13 cellular contexts compared by ENCODE assay signal in the genomic region with DNA sequence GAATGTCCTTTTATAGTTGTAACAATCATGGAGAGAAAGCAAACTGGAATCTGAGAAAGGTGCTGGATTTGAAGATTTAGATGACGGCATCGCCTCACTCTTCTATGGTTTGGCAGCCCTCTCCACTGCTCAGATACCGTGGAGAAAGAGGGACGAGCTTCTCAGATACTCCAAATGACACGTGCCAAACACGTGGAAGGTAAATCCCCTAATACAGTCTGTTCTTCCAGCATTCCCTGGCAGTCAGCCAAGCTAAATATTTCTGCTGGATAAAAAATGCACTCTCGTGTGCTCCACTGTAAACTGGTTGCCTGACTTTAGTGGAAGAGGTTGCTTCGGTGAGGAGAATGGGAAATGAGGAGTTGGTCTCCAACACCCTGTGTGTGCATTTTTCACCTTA. TPM values are rescaled to one million over a fixed set of nuclear protein-coding genes. Genes with fewer than 3 reads are reported as not detected.
A peak's percentile ranks its signal among the peaks of the same experiment; 100 is the strongest.
DNase-seq lines count a peak whose midpoint lies in the region; ATAC-seq and TF ChIP-seq lines count a peak whose summit lies in the region.
"Had no signal": no experiment of that assay in that cellular context is flagged by ENCODE, and none has a peak within 500 bp of the region (broad histone marks: within the 10 kb centered on the region; RNA-seq: fewer than 3 reads in every experiment).

No MANE protein-coding gene starts in this region.

- H3K4me2 ChIP-seq in OCI-LY7 (ENCODE audit: low read length) (no peak overlapping the region), fibroblast of lung (ENCODE audit: extremely low read depth, insufficient read depth, low read length) (no peak overlapping the region)

- no peaks in the 10 kb centered on the region for H3K27me3 ChIP-seq in fibroblast of lung (ENCODE audit: control insufficient read depth, insufficient read depth, low read length)
- H3K27me3 ChIP-seq: neutrophil had no signal

- H3K27ac ChIP-seq in OCI-LY7 (ENCODE audit: low read depth, low read length, poor library complexity, severe bottlenecking), result no peak overlapping the region
- no peak overlapping the region for H3K27ac ChIP-seq in fibroblast of lung (ENCODE audit: insufficient read depth, low read length)
- H3K27ac ChIP-seq: neutrophil had no signal

- H3K36me3 ChIP-seq in OCI-LY7 (ENCODE audit: insufficient read depth, low read length), result no peaks in the 10 kb centered on the region
- H3K36me3 ChIP-seq in fibroblast of lung (ENCODE audit: control insufficient read depth, insufficient read depth, low read length), result no peaks in the 10 kb centered on the region
- H3K36me3 ChIP-seq: neutrophil had no signal

- H3K79me2 ChIP-seq in OCI-LY7 (ENCODE audit: insufficient read depth, low read depth, low read length) (no peaks in the 10 kb centered on the region), fibroblast of lung (ENCODE audit: control insufficient read depth, insufficient read depth, low read length) (no peaks in the 10 kb centered on the region)

- TF ChIP-seq CTCF in OCI-LY7 (conservative IDR thresholded peaks at IDR 0.05; ENCODE audit: low read length) (no peak), fibroblast of lung (conservative IDR thresholded peaks at IDR 0.05 in 1 of 2, IDR thresholded peaks at IDR 0.05 in 1 of 2; ENCODE audit: low read depth in 1 of 2, low read length in 2 of 2) (no peak)

- DNase-seq in left cardiac atrium (no peak), Right ventricle myocardium superior (no peak), OCI-LY7 (ENCODE audit: low spot score) (no peak), fibroblast of lung (ENCODE audit: low read depth in 2 of 2) (peak; percentile 85 to 89), NOMO-1 (lab: John Stamatoyannopoulos, UW; ENCODE audit: unreplicated experiment in 2 of 2) (no peak)
- no peak for DNase-seq in activated naive CD4-positive, alpha-beta T cell treated with anti-CD3 and anti-CD28 coated beads, Interleukin-2, amount 10 ng/mL, durations not matched to agents 7 days and 5 days
- DNase-seq: activated CD4-positive, CD25-positive, alpha-beta regulatory T cell; endodermal cell had no signal

- no peaks in the 10 kb centered on the region for H3K9me2 ChIP-seq in OCI-LY7 (ENCODE audit: insufficient read depth, low read length)

- H3K27ac Mint-ChIP-seq in activated naive CD4-positive, alpha-beta T cell treated with anti-CD3 and anti-CD28 coated beads, Interleukin-2, amount 10 ng/mL, durations not matched to agents 7 days and 5 days, result no peak overlapping the region
- H3K27ac Mint-ChIP-seq: B cell, endodermal cell, IgD-negative memory B cell had no signal

- no peaks in the 10 kb centered on the region for H3K4me1 Mint-ChIP-seq in activated naive CD4-positive, alpha-beta T cell treated with anti-CD3 and anti-CD28 coated beads, Interleukin-2, amount 10 ng/mL, durations not matched to agents 7 days and 5 days

- H3K4me1 ChIP-seq in OCI-LY7 (ENCODE audit: insufficient read depth, low read length, poor library complexity, severe bottlenecking), result peaks cover 12% of the 10 kb centered on the region
- peaks cover 4% of the 10 kb centered on the region for H3K4me1 ChIP-seq in fibroblast of lung (ENCODE audit: control insufficient read depth, extremely low read depth, insufficient read depth, low read length)

- H3K9me3 Mint-ChIP-seq in activated naive CD4-positive, alpha-beta T cell treated with anti-CD3 and anti-CD28 coated beads, Interleukin-2, amount 10 ng/mL, durations not matched to agents 7 days and 5 days, result no peaks in the 10 kb centered on the region
- H3K9me3 Mint-ChIP-seq: endodermal cell, IgD-negative memory B cell had no signal

- H3K9me3 ChIP-seq in OCI-LY7 (ENCODE audit: low read length) (no peaks in the 10 kb centered on the region), fibroblast of lung (ENCODE audit: control insufficient read depth, insufficient read depth, low read depth, low read length) (no peaks in the 10 kb centered on the region)
- H3K9me3 ChIP-seq: neutrophil had no signal

- H2AFZ ChIP-seq in OCI-LY7 (ENCODE audit: low read length) (peak overlapping the region; percentile 53; the same call in 1 of the 2 replicates), fibroblast of lung (ENCODE audit: low read length) (no peak overlapping the region)

- H3K4me3 Mint-ChIP-seq in activated naive CD4-positive, alpha-beta T cell treated with anti-CD3 and anti-CD28 coated beads, Interleukin-2, amount 10 ng/mL, durations not matched to agents 7 days and 5 days, result no peak overlapping the region
- H3K4me3 Mint-ChIP-seq: B cell, endodermal cell, IgD-negative memory B cell had no signal

- H3K9ac ChIP-seq in fibroblast of lung (ENCODE audit: insufficient read depth, low read length), result no peak overlapping the region

- H3K36me3 Mint-ChIP-seq in activated naive CD4-positive, alpha-beta T cell treated with anti-CD3 and anti-CD28 coated beads, Interleukin-2, amount 10 ng/mL, durations not matched to agents 7 days and 5 days, result peaks cover 1% of the 10 kb centered on the region
- H3K36me3 Mint-ChIP-seq: IgD-negative memory B cell had no signal

- H4K20me1 ChIP-seq in OCI-LY7 (ENCODE audit: insufficient read depth, low read length) (no peaks in the 10 kb centered on the region), fibroblast of lung (ENCODE audit: control insufficient read depth, extremely low read depth, insufficient read depth, low read length) (no peaks in the 10 kb centered on the region)

- POLR2A ChIA-PET in OCI-LY7 (lab: Charles Lee), result interaction anchor here (0.6 to 1.0 kb wide), 2 partner anchors 11 to 14 kb away, joined by 3 to 5 read pairs; no protein-coding TSS in a partner anchor

- ATAC-seq in left cardiac atrium (peak; percentile 23 to 71), Right ventricle myocardium superior (ENCODE audit: poor library complexity) (no peak), GM19455 (IDR thresholded peaks at IDR 0.05; ENCODE audit: unreplicated experiment) (no peak), HG03135 (IDR thresholded peaks at IDR 0.05; ENCODE audit: unreplicated experiment) (no peak)

- CTCF ChIA-PET in OCI-LY7 (lab: Charles Lee; ENCODE audit: unreplicated experiment), result no interaction called here
- CTCF ChIA-PET in activated naive CD4-positive, alpha-beta T cell treated with anti-CD3 and anti-CD28 coated beads, Interleukin-2, amount 10 ng/mL, durations not matched to agents 7 days and 5 days (lab: Charles Lee), result no interaction called here

- intact Hi-C loops in left cardiac atrium (cut with DNase I), result no loop called here
- intact Hi-C loops in Right ventricle myocardium superior (cut with DNase I), result no loop called here
- intact Hi-C loops in OCI-LY7 (cut with micrococcal nuclease; ENCODE audit: unreplicated experiment), result no loop called here

- H3K27me3 Mint-ChIP-seq in activated naive CD4-positive, alpha-beta T cell treated with anti-CD3 and anti-CD28 coated beads, Interleukin-2, amount 10 ng/mL, durations not matched to agents 7 days and 5 days, result peaks cover 28% of the 10 kb centered on the region

- H3K4me3 ChIP-seq in OCI-LY7 (ENCODE audit: low read depth, low read length, poor library complexity, severe bottlenecking) (no peak overlapping the region), fibroblast of lung (replicated peaks in 1 of 4; ENCODE audit: control extremely low read depth in 1 of 4, insufficient read depth in 1 of 4, low read depth in 3 of 4, low read length in 4 of 4) (no peak overlapping the region)

- BruUV-seq in OCI-LY7 (replicated peaks; lab: Mats Ljungman, UMichigan), result no TSS peak

RNA-seq across cellular contexts. Expression of a gene that starts 16.7 kb away (rescaled TPM):
- total RNA-seq in left cardiac atrium (1 to 10 TPM; 1.1 to 2.3 TPM), Right ventricle myocardium superior (1.1 TPM), OCI-LY7 (2022) (1.9 and 3.3 TPM in 2 replicates), fibroblast of lung (2.3 and 5.4 TPM in 2 replicates)
- 1.5 and 2.2 TPM in 2 replicates for total RNA-seq in OCI-LY7 (2014; rRNA removed; shearing (Covaris generic))
- polyA plus RNA-seq in fibroblast of lung, result 2.8 TPM in 2 replicates
- polyA plus RNA-seq in fibroblast of lung (2012), result 1.9 and 2.1 TPM in 2 replicates
- 5.4 and 9.6 TPM in 2 replicates for polyA minus RNA-seq in fibroblast of lung (ENCODE audit: low replicate concordance)

Comparison
In these comparisons a context has a peak if more than half of its experiments do, and no peak if none do; other contexts are left out.
1. ATAC-seq: peak in left cardiac atrium (2 of 2); none in Right ventricle myocardium superior (single experiment), GM19455 (single experiment) and HG03135 (single experiment).
2. DNase-seq: peak in fibroblast of lung (2 of 2); none in left cardiac atrium (single experiment), Right ventricle myocardium superior (single experiment), OCI-LY7 (single experiment), NOMO-1 (0 of 2) and activated naive CD4-positive, alpha-beta T cell treated with anti-CD3 and anti-CD28 coated beads, Interleukin-2, amount 10 ng/mL, durations not matched to agents 7 days and 5 days (single experiment).